ENCODE assay signal across 8 cellular contexts in the genomic region with DNA sequence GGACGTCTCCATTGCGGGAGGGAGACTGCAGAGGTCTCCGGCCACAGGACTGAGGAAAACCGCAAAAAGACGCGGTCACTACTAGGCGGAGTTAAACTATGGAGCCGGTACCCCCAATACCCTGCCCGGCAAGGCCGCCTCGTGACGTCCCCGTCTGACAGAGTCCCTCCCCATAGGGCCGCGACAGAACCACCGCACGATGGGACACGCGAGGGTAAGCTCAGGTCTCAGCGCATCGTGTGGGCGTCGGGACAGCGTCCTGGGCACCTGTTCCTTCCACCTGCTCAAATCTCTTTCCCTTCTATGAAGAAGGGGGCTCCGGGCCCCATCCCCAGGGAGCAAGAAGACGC. TPM values are rescaled to one million over a fixed set of nuclear protein-coding genes. Genes with fewer than 3 reads are reported as not detected.
DNase-seq lines count a peak whose midpoint lies in the region; ATAC-seq and TF ChIP-seq lines count a peak whose summit lies in the region.
"Had no signal": no experiment of that assay in that cellular context is flagged by ENCODE, and none has a peak within 500 bp of the region (broad histone marks: within the 10 kb centered on the region; RNA-seq: fewer than 3 reads in every experiment).

No MANE protein-coding gene starts in this region.

- H3K4me1 Mint-ChIP-seq in activated CD4-positive, alpha-beta T cell treated with anti-CD3 and anti-CD28 coated beads, Interleukin-2, amount 10 ng/mL, durations not matched to agents 24 days and 14 days = peaks cover 13% of the 10 kb centered on the region
- H3K4me1 Mint-ChIP-seq in endothelial cell (ENCODE audit: unreplicated experiment) = peaks cover 11% of the 10 kb centered on the region

- H3K9me3 ChIP-seq in mucosa of descending colon = no peaks in the 10 kb centered on the region

- H3K9me3 Mint-ChIP-seq in activated CD4-positive, alpha-beta T cell treated with anti-CD3 and anti-CD28 coated beads, Interleukin-2, amount 10 ng/mL, durations not matched to agents 24 days and 14 days = no peaks in the 10 kb centered on the region
- no peaks in the 10 kb centered on the region for H3K9me3 Mint-ChIP-seq in endothelial cell (ENCODE audit: unreplicated experiment)

- H3K36me3 Mint-ChIP-seq in activated CD4-positive, alpha-beta T cell treated with anti-CD3 and anti-CD28 coated beads, Interleukin-2, amount 10 ng/mL, durations not matched to agents 24 days and 14 days (ENCODE audit: low read depth) = peaks cover 7% of the 10 kb centered on the region
- peaks cover 7% of the 10 kb centered on the region for H3K36me3 Mint-ChIP-seq in endothelial cell (ENCODE audit: low read depth, unreplicated experiment)

- intact Hi-C loops in activated CD4-positive, alpha-beta T cell treated with anti-CD3 and anti-CD28 coated beads, Interleukin-2, amount 10 ng/mL, durations not matched to agents 24 days and 14 days (cut with micrococcal nuclease) = loop anchor here (1.0 to 5.0 kb wide), 10 partner anchors 24 to 1052 kb away; a partner anchor contains a TSS
- intact Hi-C loops in mucosa of descending colon (cut with DNase I, micrococcal nuclease) = loop anchor here in 1 of 2 donors (5.0 kb wide), 1 partner anchor 77 kb away; a partner anchor contains a TSS

- H3K36me3 ChIP-seq in mucosa of descending colon (ENCODE audit: low read depth) = no peaks in the 10 kb centered on the region

- ATAC-seq in GM21825 (IDR thresholded peaks at IDR 0.05; ENCODE audit: unreplicated experiment) (peak; percentile 26), mucosa of descending colon (peak; percentile 39)
- ATAC-seq in stimulated activated naive CD8-positive, alpha-beta T cell treated with anti-CD3 and anti-CD28 coated beads, Interleukin-15, Interleukin-2, amounts not matched to agents 100 U/mL and 50 U/mL, for 24 hours = peak; percentile 60

- H3K4me1 ChIP-seq in mucosa of descending colon (ENCODE audit: low read depth) = peaks cover 7% of the 10 kb centered on the region

- peak; percentile 55 for DNase-seq in GM12864 (ENCODE audit: low read depth)
- no peak for DNase-seq in LNCaP clone FGC (ENCODE audit: low read depth)
- peak; percentile 89 for DNase-seq in activated CD4-positive, alpha-beta T cell treated with anti-CD3 and anti-CD28 coated beads, Interleukin-2, amount 10 ng/mL, durations not matched to agents 24 days and 14 days
- DNase-seq in endothelial cell (ENCODE audit: low spot score) = peak; percentile 64
- DNase-seq in mucosa of descending colon = peak in 1 of 3 donors; percentile 84
- peak; percentile 75 for DNase-seq in stimulated activated naive CD8-positive, alpha-beta T cell treated with anti-CD3 and anti-CD28 coated beads, Interleukin-15, Interleukin-2, amounts not matched to agents 100 U/mL and 50 U/mL, for 24 hours

- H3K27ac Mint-ChIP-seq in activated CD4-positive, alpha-beta T cell treated with anti-CD3 and anti-CD28 coated beads, Interleukin-2, amount 10 ng/mL, durations not matched to agents 24 days and 14 days = peak overlapping the region; percentile 99
- peak overlapping the region; percentile 96 for H3K27ac Mint-ChIP-seq in endothelial cell (ENCODE audit: unreplicated experiment)

- peak overlapping the region; percentile 97 for H3K4me3 Mint-ChIP-seq in activated CD4-positive, alpha-beta T cell treated with anti-CD3 and anti-CD28 coated beads, Interleukin-2, amount 10 ng/mL, durations not matched to agents 24 days and 14 days
- peak overlapping the region; percentile 93 for H3K4me3 Mint-ChIP-seq in endothelial cell (ENCODE audit: unreplicated experiment)

- TF ChIP-seq CTCF in GM12864 (IDR thresholded peaks at IDR 0.05; ENCODE audit: low read depth, low read length, missing control alignments) (no peak), LNCaP clone FGC (IDR thresholded peaks at IDR 0.05; ENCODE audit: control insufficient read depth, extremely low read depth, insufficient read depth) (no peak), endothelial cell (IDR thresholded peaks at IDR 0.05; ENCODE audit: unreplicated experiment) (no peak), mucosa of descending colon (IDR thresholded peaks at IDR 0.05) (no peak)

- H3K4me3 ChIP-seq in GM12864 (ENCODE audit: low read depth, low read length) = peak overlapping the region; percentile 94
- H3K4me3 ChIP-seq in LNCaP clone FGC (ENCODE audit: low read depth, low read length) = peak overlapping the region; percentile 91
- peak overlapping the region; percentile 54 for H3K4me3 ChIP-seq in mucosa of descending colon

- no peaks in the 10 kb centered on the region for H3K27me3 Mint-ChIP-seq in activated CD4-positive, alpha-beta T cell treated with anti-CD3 and anti-CD28 coated beads, Interleukin-2, amount 10 ng/mL, durations not matched to agents 24 days and 14 days
- H3K27me3 Mint-ChIP-seq in endothelial cell (ENCODE audit: unreplicated experiment) = peaks cover 1% of the 10 kb centered on the region

RNA-seq across cellular contexts. Expression of a gene that starts 35.2 kb away (rescaled TPM):
- 0.73 and 1.1 TPM in 2 replicates for total RNA-seq in activated CD4-positive, alpha-beta T cell treated with anti-CD3 and anti-CD28 coated beads, Interleukin-2, amount 10 ng/mL, durations not matched to agents 24 days and 14 days
- total RNA-seq in endothelial cell (ENCODE audit: unreplicated experiment) = 29.1 TPM
- total RNA-seq in mucosa of descending colon = under 1 TPM; 0.38 to 0.63 (median 0.58) TPM
- total RNA-seq: subcutaneous adipose tissue had no signal

Comparison
In these comparisons a context has a peak if more than half of its experiments do, and no peak if none do; other contexts are left out.
1. RNA of a gene that starts 35.2 kb away (total RNA-seq): 29.1 TPM in endothelial cell (single experiment); 0.73 to 1.1 TPM in activated CD4-positive, alpha-beta T cell treated with anti-CD3 and anti-CD28 coated beads, Interleukin-2, amount 10 ng/mL, durations not matched to agents 24 days and 14 days and 0.38 to 0.63 TPM in mucosa of descending colon; every median in the first group is over 10 times any median in the second.
2. Peak in every context shown above with its lines, with median percentiles within 50 percentile points of each other: H3K4me3 ChIP-seq and ATAC-seq.